In the genomic region with DNA sequence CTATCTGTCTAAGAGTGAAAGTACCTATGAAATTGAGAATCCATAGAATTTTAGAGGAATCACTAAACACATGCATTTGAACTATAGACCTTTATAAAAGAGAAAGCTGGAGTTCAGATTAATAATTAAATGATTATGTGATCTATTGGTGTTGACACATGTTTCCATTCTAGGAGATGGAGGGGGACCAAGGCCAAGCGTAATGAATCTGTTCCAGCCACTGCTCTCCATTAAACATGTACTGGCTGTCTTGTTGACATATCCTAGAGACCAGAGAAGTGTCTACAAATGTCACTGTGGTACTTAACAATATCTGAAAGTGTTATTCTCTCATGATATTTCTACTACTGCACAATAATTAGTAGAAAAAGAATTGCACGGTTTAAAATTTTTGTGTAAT, we compare ENCODE assay signal across 19 cellular contexts.
"Had no signal": no experiment of that assay in that cellular context is flagged by ENCODE, and none has a peak within 500 bp of the region (broad histone marks: within the 10 kb centered on the region; RNA-seq: fewer than 3 reads in every experiment).

No MANE protein-coding gene starts in this region.

- H3K9me3 ChIP-seq: mucosa of descending colon, neutrophil, pancreas, thoracic aorta, upper lobe of left lung had no signal

- H3K4me3 ChIP-seq: cardiac muscle cell, coronary artery, hepatocyte, mucosa of descending colon, pancreas, skin epidermis, spleen, thoracic aorta, tibial nerve, upper lobe of left lung had no signal

- DNase-seq: dermis blood vessel endothelial cell; effector memory CD4-positive, alpha-beta T cell; islet precursor cell; kidney glomerular epithelial cell; mesenchymal stem cell; mucosa of descending colon; naive B cell; pancreas; spleen; stimulated activated naive B cell treated with anti-CD40 and anti-IgM and Interleukin-4, amounts not matched to agents 10 μg/mL and 1 μg/mL and 100 μg/mL, for 72 hours; upper lobe of left lung had no signal

- ATAC-seq: mucosa of descending colon; natural killer cell treated with Interleukin-12 subunit alpha and Interleukin-12 subunit beta and Interleukin-15 and Interleukin-18, amount 100 ng/mL, for 72 hours; stimulated activated naive B cell treated with anti-CD40 and anti-IgM and Interleukin-4, amounts not matched to agents 10 μg/mL and 1 μg/mL and 100 μg/mL, for 72 hours had no signal

- H3K27ac ChIP-seq: cardiac muscle cell, coronary artery, hepatocyte, neutrophil, pancreas, skin epidermis, spleen, thoracic aorta, tibial nerve, upper lobe of left lung had no signal

- H3K36me3 ChIP-seq: cardiac muscle cell, neutrophil, pancreas, spleen, thoracic aorta, tibial nerve, upper lobe of left lung had no signal

- H3K27me3 ChIP-seq: cardiac muscle cell, hepatocyte, neutrophil, pancreas, spleen, tibial nerve, upper lobe of left lung had no signal

- H3K4me1 ChIP-seq: pancreas, spleen, tibial nerve, upper lobe of left lung had no signal
